In the genomic region with DNA sequence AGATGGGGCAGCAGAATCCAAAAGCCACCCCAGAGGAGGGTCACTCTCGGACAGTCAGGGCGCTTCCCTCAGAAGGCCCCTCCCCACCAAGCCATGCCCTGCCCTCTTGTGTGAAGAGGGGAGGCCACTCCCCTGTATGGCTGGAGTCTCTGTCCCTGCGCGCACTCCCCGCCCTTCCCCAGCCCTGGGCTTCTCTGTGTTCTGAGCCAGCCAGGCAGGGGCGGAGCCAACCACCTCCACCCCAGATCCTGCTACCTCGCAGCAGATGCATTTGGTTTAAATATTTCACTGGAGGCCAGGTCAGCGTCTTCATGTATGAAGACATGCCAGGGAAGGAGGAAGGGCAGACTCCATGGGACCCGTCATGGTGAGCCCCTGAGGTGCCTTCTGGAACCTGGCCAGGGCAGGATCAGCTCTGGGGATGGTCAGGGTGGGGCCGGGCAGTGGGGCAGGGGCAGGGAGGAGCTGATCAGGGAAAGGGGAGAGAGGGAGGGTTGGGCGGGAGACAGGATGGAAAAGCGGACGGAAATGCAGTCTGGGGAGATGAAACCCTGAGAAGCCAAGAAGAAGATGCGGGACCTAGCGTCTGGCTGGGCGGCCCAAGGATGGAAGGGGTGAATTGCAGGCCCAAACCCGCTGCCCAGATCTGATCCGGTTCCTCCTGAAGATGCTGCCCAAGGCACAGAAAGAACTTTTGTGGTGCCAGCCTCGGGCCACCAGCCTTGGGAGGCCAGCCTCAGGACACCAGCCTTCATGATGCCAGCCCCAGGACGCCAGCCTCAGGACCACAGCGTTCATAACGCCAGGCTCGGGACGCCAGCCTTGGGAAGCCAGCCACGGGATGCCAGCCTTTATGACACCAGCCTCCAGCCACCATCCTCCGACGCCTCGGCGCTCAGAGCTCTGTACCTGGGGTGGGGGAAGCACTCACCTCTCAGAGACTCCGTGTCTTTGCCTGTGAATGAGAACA, we compare ENCODE assay signal across 15 cellular contexts.
A peak's percentile ranks its signal among the peaks of the same experiment; 100 is the strongest.
DNase-seq lines count a peak whose midpoint lies in the region; ATAC-seq and TF ChIP-seq lines count a peak whose summit lies in the region.
"Had no signal": no experiment of that assay in that cellular context is flagged by ENCODE, and none has a peak within 500 bp of the region (broad histone marks: within the 10 kb centered on the region; RNA-seq: fewer than 3 reads in every experiment).

No MANE protein-coding gene starts in this region.

- DNase-seq in SK-N-SH (peak; percentile 70), NCI-H2196 (lab: John Stamatoyannopoulos, UW; ENCODE audit: unreplicated experiment) (peak; percentile 60), coronary artery (ENCODE audit: low spot score) (peak; percentile 55), neural progenitor cell (ENCODE audit: low spot score) (peak; percentile 76), COR-L47 (lab: John Stamatoyannopoulos, UW) (no peak), ecto neural progenitor cell (ENCODE audit: low spot score) (no peak)
- DNase-seq: activated CD8-positive, alpha-beta T cell treated with anti-CD3 and anti-CD28 coated beads for 36 hours; CD8-positive, alpha-beta T cell; left ventricle myocardium superior; naive B cell; NCI-H2029 treated with DMSO at 0.1 percent for 48 hours; stimulated activated CD4-positive, alpha-beta T cell treated with anti-CD3 and anti-CD28 coated beads, Interleukin-1b, Interleukin-23, amount 100 ng/mL, for 48 hours had no signal

- H3K27ac Mint-ChIP-seq in neural progenitor cell, result no peak overlapping the region
- H3K27ac Mint-ChIP-seq: activated CD8-positive, alpha-beta T cell treated with anti-CD3 and anti-CD28 coated beads for 36 hours; CD8-positive, alpha-beta T cell; naive B cell had no signal

- H3K27me3 Mint-ChIP-seq in neural progenitor cell (ENCODE audit: insufficient read depth, low read depth), result peaks cover 56% of the 10 kb centered on the region

- H3K9me3 ChIP-seq in SK-N-SH (no peaks in the 10 kb centered on the region), neural progenitor cell (ENCODE audit: low read depth) (no peaks in the 10 kb centered on the region)

- H3K79me2 ChIP-seq in SK-N-SH (ENCODE audit: insufficient read depth) (no peaks in the 10 kb centered on the region), neural progenitor cell (ENCODE audit: low read depth) (no peaks in the 10 kb centered on the region)

- no peak for TF ChIP-seq CTCF in SK-N-SH (IDR thresholded peaks at IDR 0.05)
- TF ChIP-seq CTCF in coronary artery (IDR thresholded peaks at IDR 0.05), result no peak
- no peak for TF ChIP-seq CTCF in neural progenitor cell (IDR thresholded peaks at IDR 0.05)

- H3K36me3 Mint-ChIP-seq in neural progenitor cell, result no peaks in the 10 kb centered on the region
- H3K36me3 Mint-ChIP-seq: CD8-positive, alpha-beta T cell had no signal

- H3K9ac ChIP-seq in SK-N-SH, result no peak overlapping the region
- no peak overlapping the region for H3K9ac ChIP-seq in neural progenitor cell

- POLR2A ChIA-PET in SK-N-SH (lab: Yijun Ruan, JAX), result no interaction called here

- H3K27me3 ChIP-seq in SK-N-SH (ENCODE audit: insufficient read depth) (peaks cover 9% of the 10 kb centered on the region; the same call in 1 of the 2 replicates), neural progenitor cell (peaks cover 95% of the 10 kb centered on the region)

- H3K9me2 ChIP-seq in SK-N-SH, result no peaks in the 10 kb centered on the region

- no peaks in the 10 kb centered on the region for H4K20me1 ChIP-seq in SK-N-SH (ENCODE audit: insufficient read depth)
- H4K20me1 ChIP-seq in neural progenitor cell (ENCODE audit: low read depth), result peaks cover 2% of the 10 kb centered on the region

- H3K4me2 ChIP-seq in SK-N-SH (no peak overlapping the region), neural progenitor cell (peak overlapping the region; percentile 66)

- no peak overlapping the region for H3K27ac ChIP-seq in SK-N-SH (ENCODE audit: low read depth in 2 of 2, low read length in 1 of 2)
- H3K27ac ChIP-seq in coronary artery, result no peak overlapping the region
- no peak overlapping the region for H3K27ac ChIP-seq in neural progenitor cell
- H3K27ac ChIP-seq: heart left ventricle had no signal

- no peak overlapping the region for H3K4me3 Mint-ChIP-seq in neural progenitor cell
- H3K4me3 Mint-ChIP-seq: activated CD8-positive, alpha-beta T cell treated with anti-CD3 and anti-CD28 coated beads for 36 hours had no signal

- no peaks in the 10 kb centered on the region for H3F3A ChIP-seq in SK-N-SH (replicated peaks; ENCODE audit: insufficient read depth)
- H3F3A ChIP-seq in neural progenitor cell (ENCODE audit: low read depth), result no peaks in the 10 kb centered on the region

- H3K4me1 ChIP-seq in SK-N-SH (ENCODE audit: control insufficient read depth in 1 of 2, insufficient read depth in 2 of 2, low read depth in 1 of 2, low read length in 1 of 2) (peaks cover 0 to 3% of the 10 kb centered on the region in 2 experiments; a peak in 1 of 4 replicates), neural progenitor cell (peaks cover 13% of the 10 kb centered on the region)

- TF ChIP-seq EP300 in SK-N-SH (IDR thresholded peaks at IDR 0.05; ENCODE audit: borderline replicate concordance in 1 of 2, low read depth in 1 of 2, low read length in 1 of 2), result no peak

- WGBS in SK-N-SH (ENCODE audit: low lambda C conversion rate), result 24% methylated on average over 14 of the region's 30 CpGs

- H3K4me3 ChIP-seq in SK-N-SH (ENCODE audit: low read depth in 2 of 2, low read length in 1 of 2) (no peak overlapping the region), coronary artery (no peak overlapping the region), neural progenitor cell (peak overlapping the region; percentile 11)
- H3K4me3 ChIP-seq: heart left ventricle had no signal

- peaks cover 21% of the 10 kb centered on the region for H3K9me3 Mint-ChIP-seq in neural progenitor cell

- CTCF ChIA-PET in SK-N-SH (lab: Yijun Ruan, JAX), result interaction anchor here (8.0 kb wide), 1 partner anchor 86 kb away, joined by 144 read pairs; no protein-coding TSS in a partner anchor

- H2AFZ ChIP-seq in SK-N-SH (ENCODE audit: low read depth) (no peak overlapping the region), neural progenitor cell (replicated peaks) (no peak overlapping the region)

- H3K36me3 ChIP-seq in SK-N-SH (replicated peaks in 1 of 2; ENCODE audit: control insufficient read depth in 1 of 2, insufficient read depth in 2 of 2, low read length in 1 of 2) (no peaks in the 10 kb centered on the region), neural progenitor cell (no peaks in the 10 kb centered on the region)
- H3K36me3 ChIP-seq: heart left ventricle had no signal

- peaks cover 8% of the 10 kb centered on the region for H3K4me1 Mint-ChIP-seq in neural progenitor cell

- TF ChIP-seq RAD21 in SK-N-SH (IDR thresholded peaks at IDR 0.05; ENCODE audit: low read length), result no peak

- no peak; the same call in 2 of the 3 replicates for ATAC-seq in SK-N-SH treated with all-trans-retinoic acid at 6 μM for 48 hours
- no peak for ATAC-seq in GM18520 (IDR thresholded peaks at IDR 0.05; ENCODE audit: unreplicated experiment)
- ATAC-seq: activated CD8-positive, alpha-beta T cell treated with anti-CD3 and anti-CD28 coated beads for 36 hours; CD8-positive, alpha-beta T cell; heart left ventricle; left ventricle myocardium superior had no signal

TF ChIP-seq in SK-N-SH, 30 proteins besides CTCF, POLR2A, EP300 and RAD21:
- TF ChIP-seq ELF1 (IDR thresholded peaks at IDR 0.05), result no peak
- no peak for TF ChIP-seq MEF2A (IDR thresholded peaks at IDR 0.05; ENCODE audit: borderline replicate concordance, low read depth)
- TF ChIP-seq, protein P1, sequence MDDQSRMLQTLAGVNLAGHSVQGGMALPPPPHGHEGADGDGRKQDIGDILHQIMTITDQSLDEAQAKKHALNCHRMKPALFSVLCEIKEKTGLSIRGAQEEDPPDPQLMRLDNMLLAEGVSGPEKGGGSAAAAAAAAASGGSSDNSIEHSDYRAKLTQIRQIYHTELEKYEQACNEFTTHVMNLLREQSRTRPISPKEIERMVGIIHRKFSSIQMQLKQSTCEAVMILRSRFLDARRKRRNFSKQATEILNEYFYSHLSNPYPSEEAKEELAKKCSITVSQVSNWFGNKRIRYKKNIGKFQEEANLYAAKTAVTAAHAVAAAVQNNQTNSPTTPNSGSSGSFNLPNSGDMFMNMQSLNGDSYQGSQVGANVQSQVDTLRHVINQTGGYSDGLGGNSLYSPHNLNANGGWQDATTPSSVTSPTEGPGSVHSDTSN (IDR thresholded peaks at IDR 0.05), result no peak

TF ChIP-seq in SK-N-SH treated with all-trans-retinoic acid at 6 μM for 48 hours, 23 proteins besides CTCF, POLR2A, EP300 and RAD21 (continues in another document):
- TF ChIP-seq OSR1 (CRISPR knock-in tag; IDR thresholded peaks at IDR 0.05), result no peak
- TF ChIP-seq GLIS3 (CRISPR knock-in tag; IDR thresholded peaks at IDR 0.05), result no peak
- TF ChIP-seq BACH2 (CRISPR knock-in tag; IDR thresholded peaks at IDR 0.05; ENCODE audit: borderline replicate concordance), result no peak
- no peak for TF ChIP-seq ESRRG (CRISPR knock-in tag; IDR thresholded peaks at IDR 0.05)
- no peak for TF ChIP-seq SNAI2 (CRISPR knock-in tag; IDR thresholded peaks at IDR 0.05)
- TF ChIP-seq, protein P2, sequence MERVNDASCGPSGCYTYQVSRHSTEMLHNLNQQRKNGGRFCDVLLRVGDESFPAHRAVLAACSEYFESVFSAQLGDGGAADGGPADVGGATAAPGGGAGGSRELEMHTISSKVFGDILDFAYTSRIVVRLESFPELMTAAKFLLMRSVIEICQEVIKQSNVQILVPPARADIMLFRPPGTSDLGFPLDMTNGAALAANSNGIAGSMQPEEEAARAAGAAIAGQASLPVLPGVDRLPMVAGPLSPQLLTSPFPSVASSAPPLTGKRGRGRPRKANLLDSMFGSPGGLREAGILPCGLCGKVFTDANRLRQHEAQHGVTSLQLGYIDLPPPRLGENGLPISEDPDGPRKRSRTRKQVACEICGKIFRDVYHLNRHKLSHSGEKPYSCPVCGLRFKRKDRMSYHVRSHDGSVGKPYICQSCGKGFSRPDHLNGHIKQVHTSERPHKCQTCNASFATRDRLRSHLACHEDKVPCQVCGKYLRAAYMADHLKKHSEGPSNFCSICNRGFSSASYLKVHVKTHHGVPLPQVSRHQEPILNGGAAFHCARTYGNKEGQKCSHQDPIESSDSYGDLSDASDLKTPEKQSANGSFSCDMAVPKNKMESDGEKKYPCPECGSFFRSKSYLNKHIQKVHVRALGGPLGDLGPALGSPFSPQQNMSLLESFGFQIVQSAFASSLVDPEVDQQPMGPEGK (CRISPR knock-in tag; IDR thresholded peaks at IDR 0.05; ENCODE audit: borderline replicate concordance), result no peak
- TF ChIP-seq, protein P3, sequence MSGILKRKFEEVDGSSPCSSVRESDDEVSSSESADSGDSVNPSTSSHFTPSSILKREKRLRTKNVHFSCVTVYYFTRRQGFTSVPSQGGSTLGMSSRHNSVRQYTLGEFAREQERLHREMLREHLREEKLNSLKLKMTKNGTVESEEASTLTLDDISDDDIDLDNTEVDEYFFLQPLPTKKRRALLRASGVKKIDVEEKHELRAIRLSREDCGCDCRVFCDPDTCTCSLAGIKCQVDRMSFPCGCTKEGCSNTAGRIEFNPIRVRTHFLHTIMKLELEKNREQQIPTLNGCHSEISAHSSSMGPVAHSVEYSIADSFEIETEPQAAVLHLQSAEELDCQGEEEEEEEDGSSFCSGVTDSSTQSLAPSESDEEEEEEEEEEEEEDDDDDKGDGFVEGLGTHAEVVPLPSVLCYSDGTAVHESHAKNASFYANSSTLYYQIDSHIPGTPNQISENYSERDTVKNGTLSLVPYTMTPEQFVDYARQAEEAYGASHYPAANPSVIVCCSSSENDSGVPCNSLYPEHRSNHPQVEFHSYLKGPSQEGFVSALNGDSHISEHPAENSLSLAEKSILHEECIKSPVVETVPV (CRISPR knock-in tag; IDR thresholded peaks at IDR 0.05), result no peak

Comparison
In these comparisons a context has a peak if more than half of its experiments do, and no peak if none do; other contexts are left out.
1. DNase-seq: peak in SK-N-SH (single experiment), NCI-H2196 (single experiment), coronary artery (single experiment) and neural progenitor cell (single experiment); none in COR-L47 (single experiment) and ecto neural progenitor cell (single experiment).